1 cellular context compared by ENCODE assay signal in the genomic region with DNA sequence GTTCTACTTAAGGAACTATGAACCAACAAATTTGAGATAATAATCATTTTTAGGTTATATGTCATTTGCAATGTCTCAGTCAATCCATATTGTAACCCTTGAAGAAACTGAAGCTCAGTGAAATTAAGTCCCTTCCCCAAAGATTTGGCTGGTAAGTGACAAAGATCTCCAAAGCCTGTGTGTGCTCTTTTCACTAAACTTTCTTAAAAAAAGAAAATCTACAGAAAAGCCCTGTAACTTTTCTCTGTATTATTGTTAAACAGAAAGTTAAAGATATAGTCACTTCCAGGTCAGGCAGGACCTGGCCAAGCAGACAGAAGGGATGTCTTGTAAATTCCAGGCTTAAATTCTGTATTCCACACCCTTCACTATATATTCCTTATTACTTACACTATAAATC.
TF ChIP-seq lines count a peak whose summit lies in the region.

No MANE protein-coding gene starts in this region.

TF ChIP-seq in IMR-90, 13 proteins besides CTCF, POLR2A, EP300 and RAD21:
- no peak for TF ChIP-seq MAFK (IDR thresholded peaks at IDR 0.05; ENCODE audit: low read depth, low read length)
- TF ChIP-seq RFX5 (IDR thresholded peaks at IDR 0.05; ENCODE audit: low read depth, low read length), result no peak
- TF ChIP-seq NFE2L2 (IDR thresholded peaks at IDR 0.05; ENCODE audit: low read depth, low read length), result no peak
- TF ChIP-seq BHLHE40 (IDR thresholded peaks at IDR 0.05; ENCODE audit: low read depth, low read length), result no peak
- TF ChIP-seq RCOR1 (IDR thresholded peaks at IDR 0.05; ENCODE audit: insufficient replicate concordance, low read length), result no peak
- TF ChIP-seq FOS (IDR thresholded peaks at IDR 0.05; ENCODE audit: low read depth, low read length), result no peak
- no peak for TF ChIP-seq CEBPB (IDR thresholded peaks at IDR 0.05; ENCODE audit: low read depth, low read length)
- TF ChIP-seq MAZ (IDR thresholded peaks at IDR 0.05; ENCODE audit: borderline replicate concordance, low read depth, low read length), result no peak
- TF ChIP-seq MXI1 (IDR thresholded peaks at IDR 0.05; ENCODE audit: borderline replicate concordance, low read depth, low read length), result no peak
- no peak for TF ChIP-seq CHD1 (IDR thresholded peaks at IDR 0.05; ENCODE audit: low read depth, low read length)
- TF ChIP-seq, protein P1, sequence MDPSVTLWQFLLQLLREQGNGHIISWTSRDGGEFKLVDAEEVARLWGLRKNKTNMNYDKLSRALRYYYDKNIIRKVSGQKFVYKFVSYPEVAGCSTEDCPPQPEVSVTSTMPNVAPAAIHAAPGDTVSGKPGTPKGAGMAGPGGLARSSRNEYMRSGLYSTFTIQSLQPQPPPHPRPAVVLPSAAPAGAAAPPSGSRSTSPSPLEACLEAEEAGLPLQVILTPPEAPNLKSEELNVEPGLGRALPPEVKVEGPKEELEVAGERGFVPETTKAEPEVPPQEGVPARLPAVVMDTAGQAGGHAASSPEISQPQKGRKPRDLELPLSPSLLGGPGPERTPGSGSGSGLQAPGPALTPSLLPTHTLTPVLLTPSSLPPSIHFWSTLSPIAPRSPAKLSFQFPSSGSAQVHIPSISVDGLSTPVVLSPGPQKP (IDR thresholded peaks at IDR 0.05; ENCODE audit: borderline replicate concordance, low read depth, low read length), result no peak
- no peak for TF ChIP-seq SMC3 (IDR thresholded peaks at IDR 0.05; ENCODE audit: low read depth, low read length)
- TF ChIP-seq, protein P2, sequence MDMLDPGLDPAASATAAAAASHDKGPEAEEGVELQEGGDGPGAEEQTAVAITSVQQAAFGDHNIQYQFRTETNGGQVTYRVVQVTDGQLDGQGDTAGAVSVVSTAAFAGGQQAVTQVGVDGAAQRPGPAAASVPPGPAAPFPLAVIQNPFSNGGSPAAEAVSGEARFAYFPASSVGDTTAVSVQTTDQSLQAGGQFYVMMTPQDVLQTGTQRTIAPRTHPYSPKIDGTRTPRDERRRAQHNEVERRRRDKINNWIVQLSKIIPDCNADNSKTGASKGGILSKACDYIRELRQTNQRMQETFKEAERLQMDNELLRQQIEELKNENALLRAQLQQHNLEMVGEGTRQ (IDR thresholded peaks at IDR 0.05; ENCODE audit: low read depth, low read length), result no peak
